ENCODE assay signal across 1 cellular context in genomic region chr7:126881315-126881714, GRCh38.
TF ChIP-seq lines count a peak whose summit lies in the region.

No MANE protein-coding gene starts in this region.

TF ChIP-seq in WTC11, 78 proteins besides CTCF, POLR2A, EP300 and RAD21 (continued from another document):
- no peak for TF ChIP-seq IRF2 (CRISPR knock-in tag; IDR thresholded peaks at IDR 0.05; ENCODE audit: borderline replicate concordance, low read depth)
